Comparison of ENCODE assay signal across 19 cellular contexts in the genomic region with DNA sequence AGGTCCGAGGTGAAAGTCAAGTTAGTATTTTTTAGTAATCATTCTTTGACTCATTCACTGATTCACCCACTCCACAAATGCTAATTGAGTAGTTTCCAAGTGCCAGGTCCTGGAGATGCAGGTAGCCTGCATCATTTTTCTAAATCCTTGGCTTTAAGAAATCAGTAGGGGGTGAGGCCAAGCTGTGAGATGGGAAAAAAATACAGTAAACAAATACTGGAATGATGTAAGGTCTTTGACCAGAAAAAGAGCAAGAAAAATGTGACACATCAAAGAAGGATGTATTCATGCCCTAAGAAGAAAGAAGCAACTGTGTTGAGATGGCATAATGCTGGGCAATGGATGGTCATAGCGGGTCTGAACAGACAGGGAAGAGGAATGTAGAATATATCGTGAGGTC.
A peak's percentile ranks its signal among the peaks of the same experiment; 100 is the strongest.
DNase-seq lines count a peak whose midpoint lies in the region; ATAC-seq and TF ChIP-seq lines count a peak whose summit lies in the region.
"Had no signal": no experiment of that assay in that cellular context is flagged by ENCODE, and none has a peak within 500 bp of the region (broad histone marks: within the 10 kb centered on the region; RNA-seq: fewer than 3 reads in every experiment).

No MANE protein-coding gene starts in this region.

- H3K9me3 ChIP-seq in RWPE2 (ENCODE audit: severe bottlenecking) = no peaks in the 10 kb centered on the region

- DNase-seq in LHCN-M2 (ENCODE audit: low read depth) (peak; percentile 0), RWPE2 (ENCODE audit: low spot score) (no peak), epithelial cell of esophagus (ENCODE audit: low read depth) (peak; percentile 85), glutamatergic neuron (no peak)
- no peak for DNase-seq in stimulated activated naive CD4-positive, alpha-beta T cell treated with Interleukin-2 at 50 U/mL for 16 hours (lab: John Stamatoyannopoulos, UW)
- DNase-seq: ACHN; C1 segment of cervical spinal cord; CD8-positive, alpha-beta memory T cell; DMS79; IMR-90; NCI-H1092 treated with DMSO at 0.1 percent for 48 hours; NCI-H146; NCI-H2029 treated with DMSO at 0.1 percent for 48 hours; NCI-H2171 treated with DMSO at 0.1 percent for 48 hours; NCI-H446; NCI-H526 treated with DMSO at 0.1 percent for 48 hours; RPMI8226 had no signal

- H3K4me1 Mint-ChIP-seq in glutamatergic neuron (ENCODE audit: low read depth, unreplicated experiment) = peaks cover 2% of the 10 kb centered on the region
- H3K4me1 Mint-ChIP-seq: CD8-positive, alpha-beta memory T cell had no signal

- H3K4me3 ChIP-seq in RWPE2 (ENCODE audit: severe bottlenecking) = no peak overlapping the region
- no peak overlapping the region for H3K4me3 ChIP-seq in epithelial cell of esophagus (ENCODE audit: low read length)

- peaks cover 5% of the 10 kb centered on the region for H3K4me1 ChIP-seq in RWPE2 (ENCODE audit: insufficient read depth, poor library complexity, severe bottlenecking)

- H3K27me3 Mint-ChIP-seq in glutamatergic neuron (ENCODE audit: unreplicated experiment) = no peaks in the 10 kb centered on the region
- H3K27me3 Mint-ChIP-seq: CD8-positive, alpha-beta memory T cell had no signal

- H3K27ac Mint-ChIP-seq in glutamatergic neuron (ENCODE audit: unreplicated experiment) = no peak overlapping the region
- H3K27ac Mint-ChIP-seq: CD8-positive, alpha-beta memory T cell had no signal

- no peak for TF ChIP-seq CTCF in RWPE2 (IDR thresholded peaks at IDR 0.05; ENCODE audit: poor library complexity, severe bottlenecking)
- TF ChIP-seq CTCF in epithelial cell of esophagus (IDR thresholded peaks at IDR 0.05; ENCODE audit: insufficient read depth, low read depth, low read length, missing control alignments) = no peak
- no peak for TF ChIP-seq CTCF in glutamatergic neuron (IDR thresholded peaks at IDR 0.05; ENCODE audit: partially characterized antibody, unreplicated experiment)

- H3K36me3 ChIP-seq in RWPE2 (ENCODE audit: low read depth) = no peaks in the 10 kb centered on the region

- no peaks in the 10 kb centered on the region for H3K36me3 Mint-ChIP-seq in glutamatergic neuron (ENCODE audit: unreplicated experiment)
- H3K36me3 Mint-ChIP-seq: CD8-positive, alpha-beta memory T cell had no signal

- no peaks in the 10 kb centered on the region for H3K9me3 Mint-ChIP-seq in glutamatergic neuron (ENCODE audit: unreplicated experiment)

- ATAC-seq in RWPE2 (ENCODE audit: low read depth) (peak; percentile 76), GM18520 (IDR thresholded peaks at IDR 0.05; ENCODE audit: unreplicated experiment) (no peak), HG02571 (IDR thresholded peaks at IDR 0.05; ENCODE audit: unreplicated experiment) (no peak)

- H3K27me3 ChIP-seq in RWPE2 (ENCODE audit: insufficient read depth, poor library complexity, severe bottlenecking) = no peaks in the 10 kb centered on the region

- H3K4me3 Mint-ChIP-seq in glutamatergic neuron (ENCODE audit: unreplicated experiment) = no peak overlapping the region
- H3K4me3 Mint-ChIP-seq: CD8-positive, alpha-beta memory T cell had no signal

- no peak overlapping the region for H3K27ac ChIP-seq in RWPE2 (ENCODE audit: poor library complexity, severe bottlenecking)

Comparison
In these comparisons a context has a peak if more than half of its experiments do, and no peak if none do; other contexts are left out.
1. DNase-seq: peak in LHCN-M2 (single experiment) and epithelial cell of esophagus (single experiment); none in RWPE2 (single experiment), stimulated activated naive CD4-positive, alpha-beta T cell treated with Interleukin-2 at 50 U/mL for 16 hours (single experiment) and glutamatergic neuron (single experiment).